Comparison of ENCODE assay signal across 22 cellular contexts in genomic region chr3:127755305-127755681, GRCh38.
DNase-seq lines count a peak whose midpoint lies in the region; ATAC-seq and TF ChIP-seq lines count a peak whose summit lies in the region.
"Had no signal": no experiment of that assay in that cellular context is flagged by ENCODE, and none has a peak within 500 bp of the region (broad histone marks: within the 10 kb centered on the region; RNA-seq: fewer than 3 reads in every experiment).

No MANE protein-coding gene starts in this region.

- H3K4me1 ChIP-seq in OCI-LY3 (ENCODE audit: low read length) (peaks cover 80% of the 10 kb centered on the region), adrenal gland (replicated peaks in 1 of 2) (no peaks in the 10 kb centered on the region)
- H3K4me1 ChIP-seq: body of pancreas, neural progenitor cell had no signal

- H3K4me3 Mint-ChIP-seq in CD14-positive monocyte = peak overlapping the region; percentile 70 to 80
- peak overlapping the region in 9 of 10 donors; percentile 63 to 85 (median 75) for H3K4me3 Mint-ChIP-seq in naive thymus-derived CD8-positive, alpha-beta T cell
- H3K4me3 Mint-ChIP-seq: neural progenitor cell had no signal

- H3K27ac ChIP-seq in OCI-LY3 (ENCODE audit: low read length) (peak overlapping the region; percentile 97), adrenal gland (no peak overlapping the region)
- H3K27ac ChIP-seq: body of pancreas, epithelial cell of prostate, neural progenitor cell had no signal

- POLR2A ChIA-PET in naive thymus-derived CD8-positive, alpha-beta T cell (lab: Charles Lee) = no interaction called here

- peaks cover 1 to 8% (median 3%) of the 10 kb centered on the region in 3 donors for H3K27me3 Mint-ChIP-seq in CD14-positive monocyte (ENCODE audit: low read depth in 3 of 3)
- H3K27me3 Mint-ChIP-seq in naive thymus-derived CD8-positive, alpha-beta T cell = no peaks in the 10 kb centered on the region

- no peaks in the 10 kb centered on the region for H4K20me1 ChIP-seq in OCI-LY3 (ENCODE audit: insufficient read depth, low read length)

- H3K9ac ChIP-seq in OCI-LY3 (ENCODE audit: low read length) = peak overlapping the region; percentile 98
- H3K9ac ChIP-seq: neural progenitor cell had no signal

- H3K27ac Mint-ChIP-seq in CD14-positive monocyte = peak overlapping the region; percentile 94 to 98 (median 96)
- H3K27ac Mint-ChIP-seq in naive thymus-derived CD8-positive, alpha-beta T cell = peak overlapping the region in 5 of 10 donors; percentile 11 to 81 (median 49)
- H3K27ac Mint-ChIP-seq: activated CD8-positive, alpha-beta memory T cell treated with anti-CD3 and anti-CD28 coated beads, Interleukin-2, amount 10 ng/mL, durations not matched to agents 7 days and 5 days; CD4-positive, alpha-beta memory T cell had no signal

- ATAC-seq in naive thymus-derived CD8-positive, alpha-beta T cell = no peak
- ATAC-seq in GM21717 (IDR thresholded peaks at IDR 0.05; ENCODE audit: unreplicated experiment) = no peak
- ATAC-seq: activated CD8-positive, alpha-beta memory T cell treated with anti-CD3 and anti-CD28 coated beads, Interleukin-2, amount 10 ng/mL, durations not matched to agents 7 days and 5 days; body of pancreas; Panc1 had no signal

- no peaks in the 10 kb centered on the region for H3K27me3 ChIP-seq in OCI-LY3 (ENCODE audit: low read depth, low read length)
- H3K27me3 ChIP-seq in adrenal gland = no peaks in the 10 kb centered on the region
- H3K27me3 ChIP-seq: body of pancreas, neural progenitor cell had no signal

- WGBS in adrenal gland, 4 donors = 78 to 95% (median 87%) methylated on average over 12 of the region's 12 CpGs

- H3K4me3 ChIP-seq in OCI-LY3 (ENCODE audit: low read length) (peak overlapping the region; percentile 71), adrenal gland (no peak overlapping the region)
- H3K4me3 ChIP-seq: body of pancreas, neural progenitor cell had no signal

- peaks cover 0 to 3% (median 0%) of the 10 kb centered on the region in 7 donors for H3K9me3 Mint-ChIP-seq in CD14-positive monocyte
- H3K9me3 Mint-ChIP-seq in naive thymus-derived CD8-positive, alpha-beta T cell = no peaks in the 10 kb centered on the region
- H3K9me3 Mint-ChIP-seq: CD4-positive, alpha-beta memory T cell; neural progenitor cell had no signal

- H2AFZ ChIP-seq in OCI-LY3 (ENCODE audit: low read depth, low read length) = no peak overlapping the region
- H2AFZ ChIP-seq: neural progenitor cell had no signal

- TF ChIP-seq CTCF in CD14-positive monocyte (IDR thresholded peaks at IDR 0.05) = no peak
- no peak for TF ChIP-seq CTCF in OCI-LY3 (IDR thresholded peaks at IDR 0.05; ENCODE audit: low read depth, low read length)
- TF ChIP-seq CTCF in adrenal gland (IDR thresholded peaks at IDR 0.05) = no peak
- no peak for TF ChIP-seq CTCF in GM13977 (IDR thresholded peaks at IDR 0.05; ENCODE audit: extremely low read depth, insufficient read depth, missing control alignments)

- peaks cover 25% of the 10 kb centered on the region for H3K36me3 ChIP-seq in OCI-LY3 (replicated peaks; ENCODE audit: low read depth, low read length)
- no peaks in the 10 kb centered on the region for H3K36me3 ChIP-seq in adrenal gland (replicated peaks in 1 of 2)
- H3K36me3 ChIP-seq: neural progenitor cell had no signal

- peak; percentile 33 for TF ChIP-seq POLR2A in GM18526 (IDR thresholded peaks at IDR 0.05; ENCODE audit: extremely low read depth, insufficient read length)
- no peak for TF ChIP-seq POLR2A in adrenal gland (IDR thresholded peaks at IDR 0.05)

- H3K9me3 ChIP-seq in OCI-LY3 (ENCODE audit: insufficient read depth, low read length) (no peaks in the 10 kb centered on the region), adrenal gland (replicated peaks in 1 of 3) (no peaks in the 10 kb centered on the region)
- H3K9me3 ChIP-seq: body of pancreas had no signal

- in situ Hi-C loops in GM13977 (cut with MboI; ENCODE audit: low pct_unique_long_range_greater_than_20kb, low sequenced_read_pairs, unreplicated experiment) = no loop called here

- peaks cover 0 to 11% of the 10 kb centered on the region in 2 donors for H3K36me3 Mint-ChIP-seq in CD14-positive monocyte
- H3K36me3 Mint-ChIP-seq in naive thymus-derived CD8-positive, alpha-beta T cell = no peaks in the 10 kb centered on the region
- H3K36me3 Mint-ChIP-seq: activated CD8-positive, alpha-beta memory T cell treated with anti-CD3 and anti-CD28 coated beads, Interleukin-2, amount 10 ng/mL, durations not matched to agents 7 days and 5 days; CD4-positive, alpha-beta memory T cell; neural progenitor cell had no signal

- peaks cover 47% of the 10 kb centered on the region for H3K4me1 Mint-ChIP-seq in CD14-positive monocyte
- H3K4me1 Mint-ChIP-seq in naive thymus-derived CD8-positive, alpha-beta T cell = peaks cover 10 to 37% (median 21%) of the 10 kb centered on the region in 4 donors

- DNase-seq in CD14-positive monocyte (ENCODE audit: low spot score) (no peak), NCI-H524 treated with DMSO at 0.1 percent for 48 hours (lab: John Stamatoyannopoulos, UW) (no peak), adrenal gland (no peak), GM13977 (ENCODE audit: low spot score) (no peak)
- DNase-seq in naive thymus-derived CD8-positive, alpha-beta T cell = no peak
- DNase-seq: activated CD4-positive, CD25-positive, alpha-beta regulatory T cell treated with anti-CD3 and anti-CD28 coated beads, Interleukin-2, amount 50 U/mL, for 72 hours; activated CD8-positive, alpha-beta memory T cell treated with anti-CD3 and anti-CD28 coated beads, Interleukin-2, amount 10 ng/mL, durations not matched to agents 7 days and 5 days; CD4-positive, alpha-beta memory T cell; dermis blood vessel endothelial cell; DMS53; foreskin melanocyte; left cardiac atrium; midbrain; NCI-H1694; stimulated activated naive CD4-positive, alpha-beta T cell had no signal

- intact Hi-C loops in CD14-positive monocyte (cut with micrococcal nuclease) = no loop called here
- intact Hi-C loops in adrenal gland (cut with DNase I) = no loop called here

- H3K4me2 ChIP-seq in OCI-LY3 (ENCODE audit: low read length) = peak overlapping the region; percentile 85
- H3K4me2 ChIP-seq: neural progenitor cell had no signal

- peaks cover 56% of the 10 kb centered on the region for H3K79me2 ChIP-seq in OCI-LY3 (ENCODE audit: low read length)
